ENCODE assay signal across 11 cellular contexts in genomic region chr6:144351338-144351737, GRCh38.
A peak's percentile ranks its signal among the peaks of the same experiment; 100 is the strongest.
DNase-seq lines count a peak whose midpoint lies in the region; ATAC-seq and TF ChIP-seq lines count a peak whose summit lies in the region.
"Had no signal": no experiment of that assay in that cellular context is flagged by ENCODE, and none has a peak within 500 bp of the region (broad histone marks: within the 10 kb centered on the region; RNA-seq: fewer than 3 reads in every experiment).

No MANE protein-coding gene starts in this region.

- peaks cover 18% of the 10 kb centered on the region for H3K36me3 Mint-ChIP-seq in activated CD8-positive, alpha-beta T cell treated with anti-CD3 and anti-CD28 coated beads for 36 hours (ENCODE audit: low read depth)
- H3K36me3 Mint-ChIP-seq in stimulated activated naive B cell treated with anti-CD40 and anti-IgM and Interleukin-4, amounts not matched to agents 10 μg/mL and 1 μg/mL and 100 μg/mL, for 72 hours, result peaks cover 16 to 30% of the 10 kb centered on the region in 2 donors

- H3K27me3 ChIP-seq in right atrium auricular region, result no peaks in the 10 kb centered on the region
- no peaks in the 10 kb centered on the region for H3K27me3 ChIP-seq in subcutaneous abdominal adipose tissue (ENCODE audit: control insufficient read depth in 5 of 5, insufficient read depth in 4 of 5, low read length in 5 of 5)

- no peak for ATAC-seq in activated CD8-positive, alpha-beta T cell treated with anti-CD3 and anti-CD28 coated beads for 36 hours
- ATAC-seq in stimulated activated naive B cell treated with anti-CD40 and anti-IgM and Interleukin-4, amounts not matched to agents 10 μg/mL and 1 μg/mL and 100 μg/mL, for 72 hours (replicated peaks), result no peak

- H3K4me3 ChIP-seq in right atrium auricular region (no peak overlapping the region), subcutaneous abdominal adipose tissue (ENCODE audit: low read depth in 1 of 5, low read length in 5 of 5) (peak overlapping the region in 2 of 5 donors; percentile 33 to 38), lower leg skin (ENCODE audit: low read depth, poor library complexity, severe bottlenecking) (no peak overlapping the region)

- no peaks in the 10 kb centered on the region for H3K36me3 ChIP-seq in right atrium auricular region
- no peaks in the 10 kb centered on the region for H3K36me3 ChIP-seq in subcutaneous abdominal adipose tissue (ENCODE audit: control insufficient read depth in 5 of 5, insufficient read depth in 5 of 5, low read length in 5 of 5)

- no peaks in the 10 kb centered on the region for H3K27me3 Mint-ChIP-seq in activated CD8-positive, alpha-beta T cell treated with anti-CD3 and anti-CD28 coated beads for 36 hours
- H3K27me3 Mint-ChIP-seq in stimulated activated naive B cell treated with anti-CD40 and anti-IgM and Interleukin-4, amounts not matched to agents 10 μg/mL and 1 μg/mL and 100 μg/mL, for 72 hours, result no peaks in the 10 kb centered on the region

- H3K27ac Mint-ChIP-seq in activated CD8-positive, alpha-beta T cell treated with anti-CD3 and anti-CD28 coated beads for 36 hours, result peak overlapping the region; percentile 92
- no peak overlapping the region for H3K27ac Mint-ChIP-seq in stimulated activated naive B cell treated with anti-CD40 and anti-IgM and Interleukin-4, amounts not matched to agents 10 μg/mL and 1 μg/mL and 100 μg/mL, for 72 hours

- peak overlapping the region; percentile 40 to 46 for H3K27ac ChIP-seq in right atrium auricular region
- H3K27ac ChIP-seq in subcutaneous abdominal adipose tissue (ENCODE audit: low read depth, low read length), result peak overlapping the region; percentile 78

- WGBS in lower leg skin, 2 donors, result 37 to 53% methylated on average over 4 of the region's 4 CpGs

- no peak for TF ChIP-seq POLR2A in lower leg skin (IDR thresholded peaks at IDR 0.05)

- H3K9me3 ChIP-seq in right atrium auricular region, result no peaks in the 10 kb centered on the region
- no peaks in the 10 kb centered on the region for H3K9me3 ChIP-seq in subcutaneous abdominal adipose tissue (ENCODE audit: control insufficient read depth in 5 of 5, low read length in 5 of 5)

- intact Hi-C loops in activated CD8-positive, alpha-beta T cell treated with anti-CD3 and anti-CD28 coated beads for 36 hours (cut with micrococcal nuclease), result loop anchor here (5.0 kb wide), 2 partner anchors 64 to 131 kb away; partner anchors contain the start of gene UTRN
- intact Hi-C loops in lower leg skin (cut with DNase I; ENCODE audit: low total_unique reads), result no loop called here

- POLR2A ChIA-PET in activated CD8-positive, alpha-beta T cell treated with anti-CD3 and anti-CD28 coated beads for 36 hours (lab: Charles Lee), result interaction anchor here (1.0 kb wide), 2 partner anchors 14 to 17 kb away, joined by 3 to 4 read pairs; no protein-coding TSS in a partner anchor

- H3K4me1 ChIP-seq in right atrium auricular region, result peaks cover 0 to 46% of the 10 kb centered on the region in 2 donors
- H3K4me1 ChIP-seq in subcutaneous abdominal adipose tissue (ENCODE audit: control insufficient read depth in 5 of 5, insufficient read depth in 5 of 5, low read length in 5 of 5), result peaks cover 5 to 71% (median 48%) of the 10 kb centered on the region in 5 donors

- H3K9ac ChIP-seq in subcutaneous abdominal adipose tissue (ENCODE audit: low read length in 5 of 5), result peak overlapping the region in 3 of 5 donors; percentile 39 to 51 (median 41)

- peak overlapping the region; percentile 70 for H3K4me3 Mint-ChIP-seq in activated CD8-positive, alpha-beta T cell treated with anti-CD3 and anti-CD28 coated beads for 36 hours
- peak overlapping the region in 1 of 2 donors; percentile 36 for H3K4me3 Mint-ChIP-seq in stimulated activated naive B cell treated with anti-CD40 and anti-IgM and Interleukin-4, amounts not matched to agents 10 μg/mL and 1 μg/mL and 100 μg/mL, for 72 hours

- peaks cover 2% of the 10 kb centered on the region for H3K9me3 Mint-ChIP-seq in activated CD8-positive, alpha-beta T cell treated with anti-CD3 and anti-CD28 coated beads for 36 hours
- H3K9me3 Mint-ChIP-seq in stimulated activated naive B cell treated with anti-CD40 and anti-IgM and Interleukin-4, amounts not matched to agents 10 μg/mL and 1 μg/mL and 100 μg/mL, for 72 hours, result peaks cover 1 to 11% of the 10 kb centered on the region in 2 donors

- no peak for TF ChIP-seq CTCF in activated CD8-positive, alpha-beta T cell treated with anti-CD3 and anti-CD28 coated beads for 36 hours (IDR thresholded peaks at IDR 0.05)
- no peak for TF ChIP-seq CTCF in right atrium auricular region (IDR thresholded peaks at IDR 0.05)
- no peak for TF ChIP-seq CTCF in lower leg skin (IDR thresholded peaks at IDR 0.05)

- H3K4me1 Mint-ChIP-seq in activated CD8-positive, alpha-beta T cell treated with anti-CD3 and anti-CD28 coated beads for 36 hours (ENCODE audit: low read depth), result peaks cover 80% of the 10 kb centered on the region
- peaks cover 57 to 85% of the 10 kb centered on the region in 2 donors for H3K4me1 Mint-ChIP-seq in stimulated activated naive B cell treated with anti-CD40 and anti-IgM and Interleukin-4, amounts not matched to agents 10 μg/mL and 1 μg/mL and 100 μg/mL, for 72 hours

- DNase-seq in activated CD8-positive, alpha-beta memory T cell treated with anti-CD3 and anti-CD28 coated beads for 24 hours, result peak; percentile 55
- DNase-seq in activated CD8-positive, alpha-beta memory T cell treated with anti-CD3 and anti-CD28 coated beads, Interleukin-2, amount 50 U/mL, for 4 hours, result no peak
- DNase-seq in activated CD8-positive, alpha-beta T cell treated with anti-CD3 and anti-CD28 coated beads for 36 hours, result peak; percentile 20
- no peak for DNase-seq in right atrium auricular region (ENCODE audit: low spot score)
- DNase-seq in stimulated activated naive B cell treated with anti-CD40 and anti-IgM and Interleukin-4, amounts not matched to agents 10 μg/mL and 1 μg/mL and 100 μg/mL, for 72 hours, result no peak
- DNase-seq in lower leg skin (ENCODE audit: low spot score in 2 of 2), result no peak
- no peak for DNase-seq in NCI-H82 (lab: John Stamatoyannopoulos, UW)
- DNase-seq: ACHN, NCI-H1436 treated with DMSO at 0.1 percent for 48 hours, T1000 had no signal

- CTCF ChIA-PET in activated CD8-positive, alpha-beta T cell treated with anti-CD3 and anti-CD28 coated beads for 36 hours (lab: Charles Lee), result interaction anchor here (1.5 kb wide), 1 partner anchor 11 kb away, joined by 5 read pairs; no protein-coding TSS in a partner anchor

Comparison
In these comparisons a context has a peak if more than half of its experiments do, and no peak if none do; other contexts are left out.
1. DNase-seq: peak in activated CD8-positive, alpha-beta memory T cell treated with anti-CD3 and anti-CD28 coated beads for 24 hours (single experiment) and activated CD8-positive, alpha-beta T cell treated with anti-CD3 and anti-CD28 coated beads for 36 hours (single experiment); none in activated CD8-positive, alpha-beta memory T cell treated with anti-CD3 and anti-CD28 coated beads, Interleukin-2, amount 50 U/mL, for 4 hours (single experiment), right atrium auricular region (single experiment), stimulated activated naive B cell treated with anti-CD40 and anti-IgM and Interleukin-4, amounts not matched to agents 10 μg/mL and 1 μg/mL and 100 μg/mL, for 72 hours (single experiment), lower leg skin (0 of 2) and NCI-H82 (single experiment).